Comparison of ENCODE assay signal across 9 cellular contexts in genomic region chr7:100489824-100490223, GRCh38. TPM values are rescaled to one million over a fixed set of nuclear protein-coding genes. Genes with fewer than 3 reads are reported as not detected.
A peak's percentile ranks its signal among the peaks of the same experiment; 100 is the strongest.
DNase-seq lines count a peak whose midpoint lies in the region; ATAC-seq and TF ChIP-seq lines count a peak whose summit lies in the region.
"Had no signal": no experiment of that assay in that cellular context is flagged by ENCODE, and none has a peak within 500 bp of the region (broad histone marks: within the 10 kb centered on the region; RNA-seq: fewer than 3 reads in every experiment).

No MANE protein-coding gene starts in this region.

- no peaks in the 10 kb centered on the region for H4K20me1 ChIP-seq in GM23248 (ENCODE audit: insufficient read depth)

- DNase-seq in Ammon's horn (ENCODE audit: low spot score) (peak; percentile 99), GM23248 (peak; percentile 85), NCI-H2196 (lab: John Stamatoyannopoulos, UW; ENCODE audit: unreplicated experiment) (peak; percentile 99), WERI-Rb-1 (peak; percentile 94), glomerular visceral epithelial cell (ENCODE audit: extremely low spot score) (peak; percentile 79), stomach (peak; percentile 38)
- DNase-seq: activated naive CD8-positive, alpha-beta T cell treated with anti-CD3 and anti-CD28 coated beads, Interleukin-2, amount 10 ng/mL, durations not matched to agents 7 days and 5 days had no signal

- H3K4me1 ChIP-seq in GM23248 (ENCODE audit: insufficient read depth) (no peaks in the 10 kb centered on the region), stomach (peaks cover 11 to 18% (median 15%) of the 10 kb centered on the region in 4 donors)

- H3K4me3 ChIP-seq in GM23248: no peak overlapping the region
- no peak overlapping the region for H3K4me3 ChIP-seq in WERI-Rb-1 (ENCODE audit: low read depth, low read length)
- H3K4me3 ChIP-seq in stomach: no peak overlapping the region

- TF ChIP-seq CTCF in WERI-Rb-1 (IDR thresholded peaks at IDR 0.05; ENCODE audit: low read depth, low read length) (no peak), stomach (IDR thresholded peaks at IDR 0.05) (no peak)

- H3F3A ChIP-seq in GM23248 (ENCODE audit: insufficient read depth): no peaks in the 10 kb centered on the region

- intact Hi-C loops in stomach (cut with DNase I; ENCODE audit: low total_unique reads): no loop called here

- TF ChIP-seq EP300 in stomach (IDR thresholded peaks at IDR 0.05): no peak

- TF ChIP-seq POLR2A in stomach (IDR thresholded peaks at IDR 0.05): no peak

- no peaks in the 10 kb centered on the region for H3K36me3 ChIP-seq in GM23248 (ENCODE audit: low read depth)
- no peaks in the 10 kb centered on the region for H3K36me3 ChIP-seq in WERI-Rb-1
- no peaks in the 10 kb centered on the region for H3K36me3 ChIP-seq in stomach

- no peaks in the 10 kb centered on the region for H3K79me2 ChIP-seq in GM23248 (ENCODE audit: insufficient read depth)

- H3K27me3 ChIP-seq in GM23248 (replicated peaks; ENCODE audit: insufficient read depth) (no peaks in the 10 kb centered on the region), WERI-Rb-1 (ENCODE audit: insufficient read depth, low read depth, severe bottlenecking) (no peaks in the 10 kb centered on the region), stomach (peaks cover 0 to 14% (median 8%) of the 10 kb centered on the region in 3 donors)

- H3K9me3 ChIP-seq in GM23248 (ENCODE audit: low read depth) (no peaks in the 10 kb centered on the region), WERI-Rb-1 (ENCODE audit: severe bottlenecking) (no peaks in the 10 kb centered on the region), stomach (no peaks in the 10 kb centered on the region)

- no peaks in the 10 kb centered on the region for H3K9me2 ChIP-seq in GM23248 (ENCODE audit: insufficient read depth)

- H3K4me2 ChIP-seq in GM23248 (ENCODE audit: unreplicated experiment): no peak overlapping the region

- H3K9ac ChIP-seq in GM23248: no peak overlapping the region

- in situ Hi-C loops in GM23248 (cut with MboI): no loop called here

- H2AFZ ChIP-seq in GM23248: no peak overlapping the region

- ATAC-seq in GM21786 (IDR thresholded peaks at IDR 0.05; ENCODE audit: unreplicated experiment): no peak
- ATAC-seq in HG03378 (IDR thresholded peaks at IDR 0.05; ENCODE audit: unreplicated experiment): no peak

- H3K27ac ChIP-seq in GM23248 (no peak overlapping the region), WERI-Rb-1 (no peak overlapping the region), stomach (no peak overlapping the region)

- WGBS in GM23248 (ENCODE audit: low coverage in 1 of 2, low lambda C conversion rate in 2 of 2, missing lambda C conversion rate in 2 of 2), 2 experiments: 12 to 29% methylated on average over 6 to 9 of the region's 9 CpGs
- 27 to 42% (median 33%) methylated on average over 6 to 9 of the region's 9 CpGs for WGBS in stomach, 5 donors

RNA-seq across cellular contexts. Expression of gene NYAP1, which starts 6.1 kb away (rescaled TPM):
- not detected in 2 replicates for total RNA-seq in GM23248 (2014; rRNA removed; shearing (Covaris generic))
- polyA plus RNA-seq in GM23248 (2016; fragmentation: Nextera tagmentation; extraction: Ambion mirVana) (not detected in 2 replicates), stomach (under 1 TPM in 2 of 3 donors, not detected in 1; 0.48 to 0.75 TPM)
- under 1 TPM in 1 of 5 donors, not detected in 4; 0.73 TPM for total RNA-seq in stomach

RNA-seq across cellular contexts. Expression of gene TSC22D4, which starts 10.8 kb away (rescaled TPM):
- total RNA-seq in GM23248 (2014; rRNA removed; shearing (Covaris generic)): 18.6 and 30.7 TPM in 2 replicates
- polyA plus RNA-seq in GM23248 (2016; fragmentation: Nextera tagmentation; extraction: Ambion mirVana): 19.1 and 20.7 TPM in 2 replicates
- total RNA-seq in stomach: 100 to 1,000 TPM in 1 of 5 donors, 10 to 100 TPM in 3, 1 to 10 TPM in 1; 9.4 to 120 (median 28.0) TPM
- 10 to 100 TPM; 25.1 to 44.8 (median 35.0) TPM for polyA plus RNA-seq in stomach

RNA-seq across cellular contexts. Expression of gene SPACDR, which starts 25.8 kb away (rescaled TPM):
- not detected in 2 replicates for total RNA-seq in GM23248 (2014; rRNA removed; shearing (Covaris generic))
- polyA plus RNA-seq in GM23248 (2016; fragmentation: Nextera tagmentation; extraction: Ambion mirVana) (0.50 TPM in 1 of 2 replicates, not detected in the other), stomach (1 to 10 TPM in 1 of 3 donors, under 1 TPM in 1, not detected in 1; 0.65 to 1.1 TPM)
- total RNA-seq in stomach: 1 to 10 TPM in 1 of 5 donors, not detected in 4; 2.3 TPM

RNA-seq across cellular contexts. Expression of gene AGFG2, which starts 49.2 kb away (rescaled TPM):
- total RNA-seq in GM23248 (2014; rRNA removed; shearing (Covaris generic)): 4.8 and 4.9 TPM in 2 replicates
- 6.5 and 7.3 TPM in 2 replicates for polyA plus RNA-seq in GM23248 (2016; fragmentation: Nextera tagmentation; extraction: Ambion mirVana)
- total RNA-seq in stomach: 100 to 1,000 TPM in 1 of 5 donors, 10 to 100 TPM in 3, 1 to 10 TPM in 1; 8.4 to 154 (median 16.4) TPM
- 10 to 100 TPM in 2 of 3 donors, 1 to 10 TPM in 1; 7.9 to 11.0 (median 10.2) TPM for polyA plus RNA-seq in stomach

RNA-seq across cellular contexts. Expression of gene PPP1R35, which starts 53.5 kb away (rescaled TPM):
- 11.9 and 15.8 TPM in 2 replicates for total RNA-seq in GM23248 (2014; rRNA removed; shearing (Covaris generic))
- polyA plus RNA-seq in GM23248 (2016; fragmentation: Nextera tagmentation; extraction: Ambion mirVana) (15.7 and 20.0 TPM in 2 replicates), stomach (10 to 100 TPM; 29.5 to 78.0 (median 39.5) TPM)
- 100 to 1,000 TPM in 1 of 5 donors, 10 to 100 TPM in 1, 1 to 10 TPM in 2, not detected in 1; 6.2 to 226 (median 38.9) TPM for total RNA-seq in stomach

Comparison
In these comparisons a context has a peak if more than half of its experiments do, and no peak if none do; other contexts are left out.
1. DNase-seq: peak in every context shown above with its lines; median percentile 99 in Ammon's horn; 99 in NCI-H2196; 94 in WERI-Rb-1; 85 in GM23248; 79 in glomerular visceral epithelial cell; 38 in stomach.